Comparison of ENCODE assay signal across 8 cellular contexts in genomic region chrX:53422091-53422914, GRCh38. TPM values are rescaled to one million over a fixed set of nuclear protein-coding genes. Genes with fewer than 3 reads are reported as not detected.
DNase-seq lines count a peak whose midpoint lies in the region; ATAC-seq and TF ChIP-seq lines count a peak whose summit lies in the region.

TSS of gene RIBC1 (plus strand) at chrX:53422873. CDS start at chrX:53426277, 3,404 bp downstream.
TSS of gene SMC1A (minus strand) at chrX:53422654. CDS start at chrX:53422600, 54 bp downstream.

- peak within 1 kb of the TSS; percentile 86 for H3K4me3 Mint-ChIP-seq in natural killer cell treated with Interleukin-12 subunit alpha and Interleukin-12 subunit beta and Interleukin-15 and Interleukin-18, amount 100 ng/mL, for 72 hours

- H3K9me3 ChIP-seq in HAP-1 (no peaks in the 10 kb centered on the region), MG63 (no peaks in the 10 kb centered on the region)

- H3K4me3 ChIP-seq in HAP-1 (peak within 1 kb of the TSS; percentile 95), MG63 (peak within 1 kb of the TSS; percentile 68), fibroblast of the aortic adventitia (ENCODE audit: low read depth, low read length) (peak within 1 kb of the TSS; percentile 81)

- peaks cover 19% of the 10 kb centered on the region for H3K36me3 ChIP-seq in HAP-1 (replicated peaks)
- H3K36me3 ChIP-seq in MG63, result peaks cover 6% of the 10 kb centered on the region

- H3K4me1 ChIP-seq in HAP-1, result peaks cover 10% of the 10 kb centered on the region; the same call in 1 of the 2 replicates

- H3K36me3 Mint-ChIP-seq in natural killer cell treated with Interleukin-12 subunit alpha and Interleukin-12 subunit beta and Interleukin-15 and Interleukin-18, amount 100 ng/mL, for 72 hours, result peaks cover 5% of the 10 kb centered on the region

- no peak for TF ChIP-seq CTCF in fibroblast of the aortic adventitia (IDR thresholded peaks at IDR 0.05; ENCODE audit: insufficient read depth, low read length)

- H3K4me1 Mint-ChIP-seq in natural killer cell treated with Interleukin-12 subunit alpha and Interleukin-12 subunit beta and Interleukin-15 and Interleukin-18, amount 100 ng/mL, for 72 hours (ENCODE audit: low read depth in 2 of 2), result peaks cover 27 to 29% of the 10 kb centered on the region in 2 donors

- no peaks in the 10 kb centered on the region for H3K27me3 ChIP-seq in HAP-1 (ENCODE audit: low read depth)
- no peaks in the 10 kb centered on the region for H3K27me3 ChIP-seq in MG63

- H3K27me3 Mint-ChIP-seq in natural killer cell treated with Interleukin-12 subunit alpha and Interleukin-12 subunit beta and Interleukin-15 and Interleukin-18, amount 100 ng/mL, for 72 hours, result no peaks in the 10 kb centered on the region

- peak; percentile 95 to 96 for ATAC-seq in natural killer cell treated with Interleukin-12 subunit alpha and Interleukin-12 subunit beta and Interleukin-15 and Interleukin-18, amount 100 ng/mL, for 72 hours

- in situ Hi-C loops in G401 (cut with HindIII; ENCODE audit: low sequenced_read_pairs), result no loop called here
- in situ Hi-C loops in HAP-1 (cut with MboI; ENCODE audit: low sequenced_read_pairs), result no loop called here

- H3K9me3 Mint-ChIP-seq in natural killer cell treated with Interleukin-12 subunit alpha and Interleukin-12 subunit beta and Interleukin-15 and Interleukin-18, amount 100 ng/mL, for 72 hours, result no peaks in the 10 kb centered on the region

- DNase-seq in G401 (ENCODE audit: low spot score) (peak; percentile 96), HAP-1 (ENCODE audit: low spot score in 2 of 2) (peak; percentile 99 to 100), MG63 (peak; percentile 95), SHP77 (lab: John Stamatoyannopoulos, UW) (peak; percentile 99), activated gamma-delta T cell (lab: John Stamatoyannopoulos, UW) (peak; percentile 80), fibroblast of the aortic adventitia (ENCODE audit: low read depth) (peak; percentile 98)
- DNase-seq in natural killer cell treated with Interleukin-12 subunit alpha and Interleukin-12 subunit beta and Interleukin-15 and Interleukin-18, amount 100 ng/mL, for 72 hours (ENCODE audit: low spot score), result peak; percentile 99
- peak; percentile 93 for DNase-seq in stimulated activated naive CD4-positive, alpha-beta T cell treated with Interleukin-2 at 50 U/mL for 16 hours (lab: John Stamatoyannopoulos, UW)

- peak within 1 kb of the TSS; percentile 87 to 90 for H3K27ac Mint-ChIP-seq in natural killer cell treated with Interleukin-12 subunit alpha and Interleukin-12 subunit beta and Interleukin-15 and Interleukin-18, amount 100 ng/mL, for 72 hours

RNA-seq across cellular contexts. Expression of gene RIBC1, which starts in this region (rescaled TPM):
- 1.4 and 3.5 TPM in 2 replicates for total RNA-seq in G401 (2014; rRNA removed; shearing (Covaris generic))
- not detected in 2 replicates for total RNA-seq in MG63 (2014; rRNA removed; shearing (Covaris generic); ENCODE audit: low replicate concordance)
- 0.36 and 1.6 TPM in 2 replicates for total RNA-seq in fibroblast of the aortic adventitia (ENCODE audit: low replicate concordance)
- total RNA-seq in natural killer cell treated with Interleukin-12 subunit alpha and Interleukin-12 subunit beta and Interleukin-15 and Interleukin-18, amount 100 ng/mL, for 72 hours, result 1 to 10 TPM; 1.1 to 1.5 TPM

RNA-seq across cellular contexts. Expression of gene SMC1A, which starts in this region (rescaled TPM):
- total RNA-seq in G401 (2014; rRNA removed; shearing (Covaris generic)), result 5.7 and 24.8 TPM in 2 replicates
- total RNA-seq in MG63 (2014; rRNA removed; shearing (Covaris generic); ENCODE audit: low replicate concordance), result 5.2 and 9.9 TPM in 2 replicates
- 11.4 and 40.0 TPM in 2 replicates for total RNA-seq in fibroblast of the aortic adventitia (ENCODE audit: low replicate concordance)
- total RNA-seq in natural killer cell treated with Interleukin-12 subunit alpha and Interleukin-12 subunit beta and Interleukin-15 and Interleukin-18, amount 100 ng/mL, for 72 hours, result 100 to 1,000 TPM; 146 to 147 TPM

Comparison
In these comparisons a context has a peak if more than half of its experiments do, and no peak if none do; other contexts are left out.
1. Peak in every context shown above with its lines: DNase-seq, ATAC-seq and H3K4me3 ChIP-seq.